In genomic region chr2:10581990-10582389, GRCh38 we compare ENCODE assay signal across 8 cellular contexts.
"Had no signal": no experiment of that assay in that cellular context is flagged by ENCODE, and none has a peak within 500 bp of the region (broad histone marks: within the 10 kb centered on the region; RNA-seq: fewer than 3 reads in every experiment).

No MANE protein-coding gene starts in this region.

- H3K4me1 Mint-ChIP-seq: IgD-negative memory B cell had no signal

- H3K4me3 ChIP-seq: GM23248, HAP-1 had no signal

- H3K4me3 Mint-ChIP-seq: HFFc6, IgD-negative memory B cell had no signal

- H2AFZ ChIP-seq: GM23248 had no signal

- ATAC-seq: HCT116 had no signal

- H3K9ac ChIP-seq: GM23248 had no signal

- DNase-seq: GM23248, GOT3, H7, HFFc6, KBM-7 had no signal

- H3K9me3 Mint-ChIP-seq: HFFc6, IgD-negative memory B cell had no signal

- H3K27ac ChIP-seq: GM23248 had no signal

- H3K27me3 Mint-ChIP-seq: IgD-negative memory B cell had no signal

- H3K9me3 ChIP-seq: HAP-1 had no signal

- H3K27ac Mint-ChIP-seq: HFFc6 had no signal
